In the genomic region with DNA sequence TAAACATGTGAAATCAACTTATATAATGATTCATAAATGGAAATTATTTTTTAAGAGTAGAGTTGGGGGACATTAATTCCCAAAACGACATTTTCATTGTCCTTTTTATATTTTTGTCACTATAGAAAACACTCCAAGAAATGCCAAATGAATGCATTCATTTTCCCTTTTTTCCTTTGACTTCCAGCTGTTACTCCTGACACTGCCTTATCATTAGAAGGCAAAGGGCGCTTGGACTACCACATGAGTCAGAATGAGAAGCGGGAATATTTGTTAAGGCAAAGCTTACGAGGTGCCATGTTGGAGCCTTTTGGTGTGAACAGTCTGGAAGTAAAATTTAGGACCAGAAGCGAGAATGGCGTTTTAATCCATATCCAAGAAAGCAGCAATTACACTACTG, we compare ENCODE assay signal across 24 cellular contexts.
"Had no signal": no experiment of that assay in that cellular context is flagged by ENCODE, and none has a peak within 500 bp of the region (broad histone marks: within the 10 kb centered on the region; RNA-seq: fewer than 3 reads in every experiment).

No MANE protein-coding gene starts in this region.

- H3K27ac ChIP-seq: colonic mucosa, epithelial cell of prostate, esophagus squamous epithelium, gastrocnemius medialis, heart right ventricle, left lung, lower lobe of right lung had no signal

- H3K27me3 Mint-ChIP-seq: dendritic cell treated with granulocyte-macrophage colony-stimulating factor and Interleukin-4, amounts not matched to agents 40 ng/mL and 50 ng/mL, for 4 days; effector memory CD8-positive, alpha-beta T cell had no signal

- H3K9me3 ChIP-seq: colonic mucosa, esophagus squamous epithelium, gastrocnemius medialis, heart right ventricle, left lung, lower lobe of right lung had no signal

- H3K4me1 Mint-ChIP-seq: endodermal cell had no signal

- H3K36me3 ChIP-seq: colonic mucosa, esophagus squamous epithelium had no signal

- FAIRE-seq: keratinocyte had no signal

- H3K27ac Mint-ChIP-seq: dendritic cell treated with granulocyte-macrophage colony-stimulating factor and Interleukin-4, amounts not matched to agents 40 ng/mL and 50 ng/mL, for 4 days; effector memory CD8-positive, alpha-beta T cell; endodermal cell had no signal

- H3K4me1 ChIP-seq: colonic mucosa, esophagus squamous epithelium, gastrocnemius medialis, left lung, lower lobe of right lung had no signal

- ATAC-seq: effector memory CD8-positive, alpha-beta T cell; esophagus mucosa; gastrocnemius medialis; heart right ventricle; left cardiac atrium; left lung; left ventricle myocardium superior; lower lobe of right lung had no signal

- H3K27me3 ChIP-seq: colonic mucosa, esophagus squamous epithelium, gastrocnemius medialis, heart right ventricle, left lung had no signal

- H3K4me3 ChIP-seq: colonic mucosa, esophagus squamous epithelium, gastrocnemius medialis, heart right ventricle, left lung, lower lobe of right lung had no signal

- H3K4me3 Mint-ChIP-seq: dendritic cell treated with granulocyte-macrophage colony-stimulating factor and Interleukin-4, amounts not matched to agents 40 ng/mL and 50 ng/mL, for 4 days; effector memory CD8-positive, alpha-beta T cell; endodermal cell had no signal

- DNase-seq: colonic mucosa; cortex of kidney; effector CD8-positive, alpha-beta T cell; effector memory CD8-positive, alpha-beta T cell; endodermal cell; erythroblast; esophagus squamous epithelium; foreskin fibroblast; foreskin melanocyte; gastrocnemius medialis; glutamatergic neuron; head of caudate nucleus; heart right ventricle; hippocampal formation; left cardiac atrium; left lung; left ventricle myocardium superior; lower lobe of right lung; mesenchymal stem cell; midbrain had no signal

- H3K9me3 Mint-ChIP-seq: endodermal cell had no signal
